23 cellular contexts compared by ENCODE assay signal in genomic region chr6:3418521-3419060, GRCh38. TPM values are rescaled to one million over a fixed set of nuclear protein-coding genes. Genes with fewer than 3 reads are reported as not detected.
DNase-seq lines count a peak whose midpoint lies in the region; ATAC-seq, FAIRE-seq and TF ChIP-seq lines count a peak whose summit lies in the region.
"Had no signal": no experiment of that assay in that cellular context is flagged by ENCODE, and none has a peak within 500 bp of the region (broad histone marks: within the 10 kb centered on the region; RNA-seq: fewer than 3 reads in every experiment).

No MANE protein-coding gene starts in this region.

- H3K27ac ChIP-seq in RWPE1 (peak overlapping the region; percentile 22; the same call in 1 of the 2 replicates), pancreas (peak overlapping the region; percentile 40 to 71 (median 62)), H9 (ENCODE audit: insufficient read length, low read depth, low read length) (no peak overlapping the region), kidney (ENCODE audit: low read depth in 2 of 2, low read length in 2 of 2) (no peak overlapping the region)
- H3K27ac ChIP-seq: KMS-11, neural progenitor cell, prostate gland, uterus had no signal

- no peak overlapping the region for H2BK12ac ChIP-seq in H9 (ENCODE audit: insufficient read length, low read depth, low read length)

- H4K91ac ChIP-seq in H9 (ENCODE audit: insufficient read length, low read depth, low read length), result no peak overlapping the region

- H3K4me1 ChIP-seq in pancreas (peaks cover 16 to 36% (median 32%) of the 10 kb centered on the region in 3 donors), H9 (ENCODE audit: insufficient read depth, low read length) (peaks cover 33% of the 10 kb centered on the region), kidney (ENCODE audit: control insufficient read depth in 1 of 2, insufficient read depth in 1 of 2, low read depth in 1 of 2, low read length in 2 of 2) (no peaks in the 10 kb centered on the region)
- H3K4me1 ChIP-seq: prostate gland, uterus had no signal

- no peak overlapping the region for H4K8ac ChIP-seq in H9 (replicated peaks; ENCODE audit: insufficient read length, low read depth, low read length)

- H3K36me3 ChIP-seq in pancreas (no peaks in the 10 kb centered on the region), kidney (ENCODE audit: control insufficient read depth in 1 of 2, insufficient read depth in 2 of 2, low read length in 2 of 2) (peaks cover 0 to 3% of the 10 kb centered on the region in 2 donors)
- H3K36me3 ChIP-seq: neural progenitor cell, prostate gland, uterus had no signal

- H3K79me1 ChIP-seq in H9 (ENCODE audit: insufficient read depth, low read depth, low read length, poor library complexity, severe bottlenecking), result peaks cover 3% of the 10 kb centered on the region

- H2BK20ac ChIP-seq in H9 (ENCODE audit: low read depth, low read length, poor library complexity, severe bottlenecking), result no peak overlapping the region

- no peak overlapping the region for H3K23ac ChIP-seq in H9 (ENCODE audit: insufficient read length, low read depth, low read length)

- no peak overlapping the region for H3K18ac ChIP-seq in H9 (ENCODE audit: insufficient read length, low read depth, low read length)

- H3K9ac ChIP-seq in H9 (ENCODE audit: extremely low read depth, insufficient read length, low read length) (no peak overlapping the region), kidney (ENCODE audit: low read length in 2 of 2) (no peak overlapping the region)
- H3K9ac ChIP-seq: KMS-11, neural progenitor cell had no signal

- no peak overlapping the region for H2AK5ac ChIP-seq in H9 (ENCODE audit: insufficient read length, low read length)

- H3K27me3 Mint-ChIP-seq in H9 (ENCODE audit: low read depth), result no peaks in the 10 kb centered on the region; the same call in 1 of the 2 replicates
- no peaks in the 10 kb centered on the region for H3K27me3 Mint-ChIP-seq in activated CD4-positive, alpha-beta T cell treated with anti-CD3 and anti-CD28 coated beads for 36 hours
- no peaks in the 10 kb centered on the region for H3K27me3 Mint-ChIP-seq in WTC11 (ENCODE audit: low read depth)

- no peak overlapping the region for H3K27ac Mint-ChIP-seq in H9
- H3K27ac Mint-ChIP-seq in activated CD4-positive, alpha-beta T cell treated with anti-CD3 and anti-CD28 coated beads for 36 hours, result no peak overlapping the region
- no peak overlapping the region for H3K27ac Mint-ChIP-seq in WTC11
- H3K27ac Mint-ChIP-seq: T-cell had no signal

- H3K9me3 ChIP-seq in pancreas, result no peaks in the 10 kb centered on the region
- no peaks in the 10 kb centered on the region for H3K9me3 ChIP-seq in H9 (ENCODE audit: control insufficient read depth, low read depth, low read length)
- H3K9me3 ChIP-seq in kidney (ENCODE audit: control insufficient read depth in 1 of 2, low read length in 2 of 2), result no peaks in the 10 kb centered on the region
- H3K9me3 ChIP-seq: prostate gland, uterus had no signal

- H3K79me2 ChIP-seq in H9 (ENCODE audit: insufficient read depth, low read length), result peaks cover 9% of the 10 kb centered on the region; the same call in 1 of the 2 replicates

- no peaks in the 10 kb centered on the region for H3K27me3 ChIP-seq in pancreas
- no peaks in the 10 kb centered on the region for H3K27me3 ChIP-seq in H9 (ENCODE audit: insufficient read depth, low read length)
- H3K27me3 ChIP-seq: neural progenitor cell, uterus had no signal

- CTCF ChIA-PET in RWPE1 (lab: Yijun Ruan, JAX), result no interaction called here
- CTCF ChIA-PET in activated CD4-positive, alpha-beta T cell treated with anti-CD3 and anti-CD28 coated beads for 36 hours (lab: Charles Lee), result no interaction called here
- CTCF ChIA-PET in WTC11 (lab: Charles Lee), result no interaction called here

- no peak overlapping the region for H4K5ac ChIP-seq in H9 (ENCODE audit: insufficient read length, low read depth, low read length)

- H2BK15ac ChIP-seq in H9 (ENCODE audit: low read depth, low read length), result no peak overlapping the region

- peaks cover 78 to 80% of the 10 kb centered on the region in 2 experiments for H3K4me1 Mint-ChIP-seq in H9
- peaks cover 13% of the 10 kb centered on the region for H3K4me1 Mint-ChIP-seq in activated CD4-positive, alpha-beta T cell treated with anti-CD3 and anti-CD28 coated beads for 36 hours
- peaks cover 96% of the 10 kb centered on the region for H3K4me1 Mint-ChIP-seq in WTC11
- H3K4me1 Mint-ChIP-seq: central memory CD8-positive, alpha-beta T cell had no signal

- no peak overlapping the region for H2AFZ ChIP-seq in H9 (ENCODE audit: low read length)
- H2AFZ ChIP-seq: neural progenitor cell had no signal

- H3K4me3 Mint-ChIP-seq in H9 (no peak overlapping the region), WTC11 (no peak overlapping the region)
- H3K4me3 Mint-ChIP-seq in activated CD4-positive, alpha-beta T cell treated with anti-CD3 and anti-CD28 coated beads for 36 hours, result no peak overlapping the region
- H3K4me3 Mint-ChIP-seq: central memory CD8-positive, alpha-beta T cell; neural progenitor cell; T-cell had no signal

- FAIRE-seq in pancreas (lab: Jason Lieb, UNC) (no peak), kidney (lab: Jason Lieb, UNC) (no peak)

- H3K14ac ChIP-seq in H9 (ENCODE audit: insufficient read depth, low read length), result no peak overlapping the region

- POLR2A ChIA-PET in RWPE1 (lab: Yijun Ruan, JAX; ENCODE audit: low non-redundant PET) (no interaction called here), WTC11 (lab: Charles Lee) (no interaction called here)
- POLR2A ChIA-PET in activated CD4-positive, alpha-beta T cell treated with anti-CD3 and anti-CD28 coated beads for 36 hours (lab: Charles Lee), result no interaction called here

- no peak overlapping the region for H3K56ac ChIP-seq in H9 (ENCODE audit: insufficient read length, low read depth, low read length)

- H3K9me3 Mint-ChIP-seq in H9 (no peaks in the 10 kb centered on the region), WTC11 (no peaks in the 10 kb centered on the region)
- H3K9me3 Mint-ChIP-seq in activated CD4-positive, alpha-beta T cell treated with anti-CD3 and anti-CD28 coated beads for 36 hours (ENCODE audit: low read depth), result no peaks in the 10 kb centered on the region
- H3K9me3 Mint-ChIP-seq: central memory CD8-positive, alpha-beta T cell; neural progenitor cell; T-cell had no signal

- H3K23me2 ChIP-seq in H9 (ENCODE audit: insufficient read length, low read depth, low read length, poor library complexity, severe bottlenecking), result no peaks in the 10 kb centered on the region

- ATAC-seq in esophagus mucosa, result peak; percentile 84
- ATAC-seq in pancreas, result peak; percentile 72 to 84 (median 82)
- no peak for ATAC-seq in activated CD4-positive, alpha-beta T cell treated with anti-CD3 and anti-CD28 coated beads for 36 hours
- no peak for ATAC-seq in WTC11
- ATAC-seq: T-cell had no signal

- intact Hi-C loops in pancreas (cut with DNase I) (no loop called here), kidney (cut with DNase I) (no loop called here)
- intact Hi-C loops in activated CD4-positive, alpha-beta T cell treated with anti-CD3 and anti-CD28 coated beads for 36 hours (cut with DNase I, micrococcal nuclease), result no loop called here

- H3K4me3 ChIP-seq in pancreas, result no peak overlapping the region
- H3K4me3 ChIP-seq in kidney (ENCODE audit: low read length in 2 of 2), result no peak overlapping the region
- H3K4me3 ChIP-seq: neural progenitor cell, prostate gland, uterus had no signal

- no peak overlapping the region for H3K4me2 ChIP-seq in H9 (ENCODE audit: insufficient read depth, insufficient read length, low read length)
- H3K4me2 ChIP-seq: KMS-11, neural progenitor cell had no signal

- peak; percentile 17 for DNase-seq in Daoy (ENCODE audit: low read depth)
- DNase-seq in RWPE1 (ENCODE audit: low spot score), result no peak
- peak in 4 of 6 donors; percentile 51 to 64 (median 58) for DNase-seq in pancreas
- DNase-seq in H9, result no peak
- DNase-seq in kidney, result no peak
- DNase-seq in activated CD4-positive, alpha-beta T cell treated with anti-CD3 and anti-CD28 coated beads for 36 hours, result no peak
- no peak for DNase-seq in WTC11 (ENCODE audit: low spot score)
- DNase-seq: ACHN; amniotic stem cell; C1 segment of cervical spinal cord; DMS 273 treated with DMSO at 0.1 percent for 48 hours; effector CD8-positive, alpha-beta T cell; GF-D8; hippocampal formation; NCI-H1930; stimulated activated CD4-positive, alpha-beta T cell treated with anti-CD3 and anti-CD28 coated beads, Interleukin-4, amount 100 ng/mL, for 1 hour; T-cell; uterus had no signal

- no peak overlapping the region for H3K4ac ChIP-seq in H9 (ENCODE audit: low read depth, low read length)

- no peak overlapping the region for H3T11ph ChIP-seq in H9 (ENCODE audit: low read length)

- peaks cover 0 to under 1% (median 0%) of the 10 kb centered on the region in 3 experiments; a peak in 2 of 7 replicates for H3K36me3 Mint-ChIP-seq in H9 (ENCODE audit: insufficient read depth in 1 of 3, low read depth in 3 of 3)
- H3K36me3 Mint-ChIP-seq in activated CD4-positive, alpha-beta T cell treated with anti-CD3 and anti-CD28 coated beads for 36 hours (ENCODE audit: low read depth), result no peaks in the 10 kb centered on the region
- peaks cover 2% of the 10 kb centered on the region; the same call in 1 of the 2 replicates for H3K36me3 Mint-ChIP-seq in WTC11
- H3K36me3 Mint-ChIP-seq: neural progenitor cell, T-cell had no signal

- no peak overlapping the region for H2BK120ac ChIP-seq in H9 (ENCODE audit: low read depth, low read length, poor library complexity, severe bottlenecking)

- H2BK5ac ChIP-seq in H9 (ENCODE audit: insufficient read length, low read length), result no peak overlapping the region

- 18 to 21% methylated on average over 8 of the region's 8 CpGs for WGBS in pancreas, 2 donors
- WGBS in H9 (ENCODE audit: extremely low coverage, insufficient read length, low lambda C conversion rate), result no CpG with 5 or more reads among the region's 8 CpGs

- TF ChIP-seq CTCF in RWPE1 (conservative IDR thresholded peaks at IDR 0.05; ENCODE audit: low read depth), result no peak
- TF ChIP-seq CTCF in pancreas (IDR thresholded peaks at IDR 0.05), result no peak
- TF ChIP-seq CTCF in H9 (conservative IDR thresholded peaks at IDR 0.05), result no peak
- no peak for TF ChIP-seq CTCF in kidney (IDR thresholded peaks at IDR 0.05; ENCODE audit: borderline replicate concordance, extremely low read depth, insufficient read depth)
- no peak for TF ChIP-seq CTCF in WTC11 (IDR thresholded peaks at IDR 0.05)

- no peaks in the 10 kb centered on the region for H4K20me1 ChIP-seq in H9 (ENCODE audit: control insufficient read depth, insufficient read depth, insufficient read length)

TF ChIP-seq in WTC11, 78 proteins besides CTCF, POLR2A, EP300 and RAD21 (continues in another document):
- no peak for TF ChIP-seq HMGA2 (CRISPR knock-in tag; IDR thresholded peaks at IDR 0.05)

RNA-seq across cellular contexts. Expression of gene SLC22A23, which starts 38.3 kb away (rescaled TPM):
- 1.5 and 2.7 TPM in 2 replicates for total RNA-seq in Daoy (2014; rRNA removed; shearing (Covaris generic))
- total RNA-seq in esophagus mucosa (36.3 TPM), pancreas (10 to 100 TPM; 12.6 to 27.9 (median 15.9) TPM), H9 (2021) (6.1 and 6.8 TPM in 2 replicates), kidney (5.3 TPM), WTC11 (2021) (33.6 to 38.2 TPM (median 33.8 TPM) in 3 replicates)
- polyA plus RNA-seq in pancreas (1 to 10 TPM; 4.9 to 7.6 TPM), kidney (ENCODE audit: insufficient read depth, low read depth, low replicate concordance) (5.7 TPM)
- total RNA-seq in activated CD4-positive, alpha-beta T cell treated with anti-CD3 and anti-CD28 coated beads for 36 hours, result under 1 TPM; 0.37 to 0.39 TPM

Comparison
In these comparisons a context has a peak if more than half of its experiments do, and no peak if none do; other contexts are left out.
1. DNase-seq: peak in Daoy (single experiment) and pancreas (4 of 6); none in RWPE1 (single experiment), H9 (single experiment), kidney (single experiment), activated CD4-positive, alpha-beta T cell treated with anti-CD3 and anti-CD28 coated beads for 36 hours (single experiment) and WTC11 (single experiment).
2. H3K27ac ChIP-seq: peak in RWPE1 (single experiment) and pancreas (4 of 4); none in H9 (single experiment) and kidney (0 of 2).
3. ATAC-seq: peak in esophagus mucosa (single experiment) and pancreas (4 of 4); none in activated CD4-positive, alpha-beta T cell treated with anti-CD3 and anti-CD28 coated beads for 36 hours (single experiment) and WTC11 (single experiment).